1 cellular context compared by ENCODE assay signal in genomic region chr1:23772049-23772853, GRCh38.
TF ChIP-seq lines count a peak whose summit lies in the region.

No MANE protein-coding gene starts in this region.

TF ChIP-seq in HEK293, 187 proteins besides CTCF, POLR2A, EP300 and RAD21 (continued from another document):
- TF ChIP-seq, protein P1, sequence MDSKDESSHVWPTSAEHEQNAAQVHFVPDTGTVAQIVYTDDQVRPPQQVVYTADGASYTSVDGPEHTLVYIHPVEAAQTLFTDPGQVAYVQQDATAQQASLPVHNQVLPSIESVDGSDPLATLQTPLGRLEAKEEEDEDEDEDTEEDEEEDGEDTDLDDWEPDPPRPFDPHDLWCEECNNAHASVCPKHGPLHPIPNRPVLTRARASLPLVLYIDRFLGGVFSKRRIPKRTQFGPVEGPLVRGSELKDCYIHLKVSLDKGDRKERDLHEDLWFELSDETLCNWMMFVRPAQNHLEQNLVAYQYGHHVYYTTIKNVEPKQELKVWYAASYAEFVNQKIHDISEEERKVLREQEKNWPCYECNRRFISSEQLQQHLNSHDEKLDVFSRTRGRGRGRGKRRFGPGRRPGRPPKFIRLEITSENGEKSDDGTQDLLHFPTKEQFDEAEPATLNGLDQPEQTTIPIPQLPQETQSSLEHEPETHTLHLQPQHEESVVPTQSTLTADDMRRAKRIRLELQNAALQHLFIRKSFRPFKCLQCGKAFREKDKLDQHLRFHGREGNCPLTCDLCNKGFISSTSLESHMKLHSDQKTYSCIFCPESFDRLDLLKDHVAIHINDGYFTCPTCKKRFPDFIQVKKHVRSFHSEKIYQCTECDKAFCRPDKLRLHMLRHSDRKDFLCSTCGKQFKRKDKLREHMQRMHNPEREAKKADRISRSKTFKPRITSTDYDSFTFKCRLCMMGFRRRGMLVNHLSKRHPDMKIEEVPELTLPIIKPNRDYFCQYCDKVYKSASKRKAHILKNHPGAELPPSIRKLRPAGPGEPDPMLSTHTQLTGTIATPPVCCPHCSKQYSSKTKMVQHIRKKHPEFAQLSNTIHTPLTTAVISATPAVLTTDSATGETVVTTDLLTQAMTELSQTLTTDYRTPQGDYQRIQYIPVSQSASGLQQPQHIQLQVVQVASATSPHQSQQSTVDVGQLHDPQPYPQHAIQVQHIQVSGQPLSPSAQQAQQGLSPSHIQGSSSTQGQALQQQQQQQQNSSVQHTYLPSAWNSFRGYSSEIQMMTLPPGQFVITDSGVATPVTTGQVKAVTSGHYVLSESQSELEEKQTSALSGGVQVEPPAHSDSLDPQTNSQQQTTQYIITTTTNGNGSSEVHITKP (tag by site-specific recombination; IDR thresholded peaks at IDR 0.05), result peak; percentile 59; the same call in 1 of the 2 replicates
- TF ChIP-seq ZNF660 (tag by site-specific recombination; IDR thresholded peaks at IDR 0.05), result peak; percentile 89
- TF ChIP-seq ZNF530 (tag by site-specific recombination; IDR thresholded peaks at IDR 0.05; ENCODE audit: low read depth), result no peak
- TF ChIP-seq ZNF335 (tag by site-specific recombination; conservative IDR thresholded peaks at IDR 0.05), result no peak
- no peak for TF ChIP-seq ZNF701 (tag by site-specific recombination; IDR thresholded peaks at IDR 0.05)
- no peak for TF ChIP-seq OSR2 (tag by site-specific recombination; IDR thresholded peaks at IDR 0.05)
- no peak for TF ChIP-seq GLI2 (tag by site-specific recombination; IDR thresholded peaks at IDR 0.05; ENCODE audit: borderline replicate concordance, low read depth)
- TF ChIP-seq ZNF24 (tag by site-specific recombination; IDR thresholded peaks at IDR 0.05), result peak; percentile 87
- TF ChIP-seq ZEB2 (tag by site-specific recombination; IDR thresholded peaks at IDR 0.05), result no peak
